19 cellular contexts compared by ENCODE assay signal in genomic region chr2:203869207-203869606, GRCh38. TPM values are rescaled to one million over a fixed set of nuclear protein-coding genes. Genes with fewer than 3 reads are reported as not detected.
DNase-seq lines count a peak whose midpoint lies in the region; ATAC-seq and TF ChIP-seq lines count a peak whose summit lies in the region.
"Had no signal": no experiment of that assay in that cellular context is flagged by ENCODE, and none has a peak within 500 bp of the region (broad histone marks: within the 10 kb centered on the region; RNA-seq: fewer than 3 reads in every experiment).

No MANE protein-coding gene starts in this region.

- POLR2A ChIA-PET in activated CD4-positive, alpha-beta memory T cell treated with anti-CD3 and anti-CD28 coated beads for 36 hours (lab: Charles Lee) = interaction anchor here (0.9 to 13.4 kb wide), 26 partner anchors 8 to 1600 kb away, joined by 3 to 212 read pairs (median 18); partner anchors contain the start of genes CD28 and ICOS

- peak overlapping the region; percentile 96 for H3K27ac Mint-ChIP-seq in stimulated activated naive CD8-positive, alpha-beta T cell treated with anti-CD3 and anti-CD28 coated beads, Interleukin-15, Interleukin-2, amounts not matched to agents 100 ng/mL and 50 ng/mL, for 24 hours
- peak overlapping the region; percentile 98 for H3K27ac Mint-ChIP-seq in activated CD4-positive, alpha-beta memory T cell treated with anti-CD3 and anti-CD28 coated beads for 36 hours

- WGBS in mammary epithelial cell (ENCODE audit: low coverage, missing lambda C conversion rate) = 80% methylated on average over 1 of the region's 1 CpG

- no peaks in the 10 kb centered on the region for H3K27me3 ChIP-seq in effector memory CD4-positive, alpha-beta T cell (replicated peaks; ENCODE audit: control insufficient read depth, insufficient read depth, low read length, poor library complexity, severe bottlenecking)
- H3K27me3 ChIP-seq in mammary epithelial cell (ENCODE audit: insufficient read depth, low read length) = peaks cover 2% of the 10 kb centered on the region
- H3K27me3 ChIP-seq: breast epithelium, upper lobe of left lung had no signal

- H3K27me3 Mint-ChIP-seq in stimulated activated naive CD8-positive, alpha-beta T cell treated with anti-CD3 and anti-CD28 coated beads, Interleukin-15, Interleukin-2, amounts not matched to agents 100 ng/mL and 50 ng/mL, for 24 hours = no peaks in the 10 kb centered on the region
- no peaks in the 10 kb centered on the region for H3K27me3 Mint-ChIP-seq in activated CD4-positive, alpha-beta memory T cell treated with anti-CD3 and anti-CD28 coated beads for 36 hours

- CTCF ChIA-PET in activated CD4-positive, alpha-beta memory T cell treated with anti-CD3 and anti-CD28 coated beads for 36 hours (lab: Charles Lee) = interaction anchor here (2.1 to 7.8 kb wide), 6 partner anchors 9 to 129 kb away, joined by 9 to 66 read pairs (median 23); no protein-coding TSS in a partner anchor
- CTCF ChIA-PET in mammary epithelial cell (lab: Charles Lee; ENCODE audit: low non-redundant PET) = no interaction called here

- no TSS peak for BruUV-seq in mammary epithelial cell (replicated peaks; lab: Mats Ljungman, UMichigan)

- H3K9ac ChIP-seq in mammary epithelial cell (ENCODE audit: insufficient read depth, low read length) = no peak overlapping the region

- no peaks in the 10 kb centered on the region for H3K79me2 ChIP-seq in mammary epithelial cell (ENCODE audit: insufficient read depth, low read length)

- peak overlapping the region; percentile 93 for H3K4me3 Mint-ChIP-seq in stimulated activated naive CD8-positive, alpha-beta T cell treated with anti-CD3 and anti-CD28 coated beads, Interleukin-15, Interleukin-2, amounts not matched to agents 100 ng/mL and 50 ng/mL, for 24 hours
- H3K4me3 Mint-ChIP-seq in activated CD4-positive, alpha-beta memory T cell treated with anti-CD3 and anti-CD28 coated beads for 36 hours = peak overlapping the region; percentile 92

- no peak for TF ChIP-seq CTCF in mammary epithelial cell (conservative IDR thresholded peaks at IDR 0.05 in 1 of 2, IDR thresholded peaks at IDR 0.05 in 1 of 2; ENCODE audit: extremely low read depth in 1 of 2, insufficient read depth in 1 of 2, low read depth in 1 of 2, low read length in 2 of 2)

- dilution Hi-C loops in mammary epithelial cell (cut with HindIII; ENCODE audit: low sequenced_read_pairs) = no loop called here

- H3K4me1 ChIP-seq in effector memory CD4-positive, alpha-beta T cell (ENCODE audit: control insufficient read depth, insufficient read depth, low read length, poor library complexity, severe bottlenecking) = peaks cover 22% of the 10 kb centered on the region
- peaks cover 8% of the 10 kb centered on the region for H3K4me1 ChIP-seq in mammary epithelial cell (ENCODE audit: insufficient read depth, low read length)
- H3K4me1 ChIP-seq: breast epithelium, upper lobe of left lung had no signal

- peaks cover 68% of the 10 kb centered on the region for H3K36me3 Mint-ChIP-seq in stimulated activated naive CD8-positive, alpha-beta T cell treated with anti-CD3 and anti-CD28 coated beads, Interleukin-15, Interleukin-2, amounts not matched to agents 100 ng/mL and 50 ng/mL, for 24 hours (ENCODE audit: low read depth)
- peaks cover 69% of the 10 kb centered on the region for H3K36me3 Mint-ChIP-seq in activated CD4-positive, alpha-beta memory T cell treated with anti-CD3 and anti-CD28 coated beads for 36 hours

- intact Hi-C loops in activated CD4-positive, alpha-beta memory T cell treated with anti-CD3 and anti-CD28 coated beads for 36 hours (cut with micrococcal nuclease) = loop anchor here (5.0 kb wide), 1 partner anchor 128 kb away; no protein-coding TSS in a partner anchor
- intact Hi-C loops in mammary epithelial cell (cut with micrococcal nuclease) = no loop called here

- H2AFZ ChIP-seq in mammary epithelial cell (ENCODE audit: low read depth, low read length) = no peak overlapping the region

- H3K4me2 ChIP-seq in mammary epithelial cell (ENCODE audit: insufficient read depth, low read depth, low read length) = no peak overlapping the region
- H3K4me2 ChIP-seq: smooth muscle cell had no signal

- H3K9me3 ChIP-seq in effector memory CD4-positive, alpha-beta T cell (ENCODE audit: control insufficient read depth, low read length) = no peaks in the 10 kb centered on the region
- no peaks in the 10 kb centered on the region for H3K9me3 ChIP-seq in mammary epithelial cell (replicated peaks; ENCODE audit: insufficient read depth, low read length)
- H3K9me3 ChIP-seq: breast epithelium, upper lobe of left lung had no signal

- in situ Hi-C loops in mammary epithelial cell (cut with MboI; ENCODE audit: low sequenced_read_pairs in 2 of 2) = no loop called here

- ATAC-seq in stimulated activated naive CD8-positive, alpha-beta T cell treated with anti-CD3 and anti-CD28 coated beads, Interleukin-15, Interleukin-2, amounts not matched to agents 100 U/mL and 50 U/mL, for 24 hours = no peak
- ATAC-seq in GM18858 (IDR thresholded peaks at IDR 0.05; ENCODE audit: unreplicated experiment) = no peak

- no peaks in the 10 kb centered on the region for H3K36me3 ChIP-seq in effector memory CD4-positive, alpha-beta T cell (ENCODE audit: control insufficient read depth, insufficient read depth, low read length)
- H3K36me3 ChIP-seq in mammary epithelial cell (ENCODE audit: insufficient read depth, low read length) = no peaks in the 10 kb centered on the region
- H3K36me3 ChIP-seq: breast epithelium, upper lobe of left lung had no signal

- peaks cover 91% of the 10 kb centered on the region for H3K4me1 Mint-ChIP-seq in stimulated activated naive CD8-positive, alpha-beta T cell treated with anti-CD3 and anti-CD28 coated beads, Interleukin-15, Interleukin-2, amounts not matched to agents 100 ng/mL and 50 ng/mL, for 24 hours (ENCODE audit: low read depth)
- peaks cover 70% of the 10 kb centered on the region for H3K4me1 Mint-ChIP-seq in activated CD4-positive, alpha-beta memory T cell treated with anti-CD3 and anti-CD28 coated beads for 36 hours (ENCODE audit: low read depth)

- H3K27ac ChIP-seq in effector memory CD4-positive, alpha-beta T cell (ENCODE audit: insufficient read depth, low read length, poor library complexity, severe bottlenecking) = peak overlapping the region; percentile 76
- H3K27ac ChIP-seq in mammary epithelial cell (ENCODE audit: insufficient read depth, low read depth, low read length) = no peak overlapping the region
- H3K27ac ChIP-seq: breast epithelium, SK-N-MC had no signal

- peak overlapping the region; percentile 58 for H3K4me3 ChIP-seq in effector memory CD4-positive, alpha-beta T cell (ENCODE audit: insufficient read depth, low read depth, low read length, poor library complexity, severe bottlenecking)
- H3K4me3 ChIP-seq in mammary epithelial cell (replicated peaks in 1 of 3; ENCODE audit: insufficient read depth in 1 of 3, low read depth in 2 of 3, low read length in 3 of 3) = no peak overlapping the region
- H3K4me3 ChIP-seq: breast epithelium, SK-N-MC, smooth muscle cell, upper lobe of left lung had no signal

- DNase-seq in stimulated activated naive CD8-positive, alpha-beta T cell treated with anti-CD3 and anti-CD28 coated beads, Interleukin-15, Interleukin-2, amounts not matched to agents 100 U/mL and 50 U/mL, for 24 hours = no peak
- DNase-seq in activated CD4-positive, alpha-beta memory T cell treated with anti-CD3 and anti-CD28 coated beads for 36 hours = no peak
- DNase-seq in effector memory CD4-positive, alpha-beta T cell = no peak
- no peak for DNase-seq in mammary epithelial cell
- no peak for DNase-seq in germinal center (ENCODE audit: low spot score)
- DNase-seq: NCI-H1694; NCI-H446 treated with DMSO at 0.1 percent for 48 hours; nucleus accumbens; stimulated activated CD4-positive, alpha-beta T cell treated with anti-CD3 and anti-CD28 coated beads, Interleukin-2, amount 100 ng/mL, for 48 hours; upper lobe of left lung had no signal

- H3K9me3 Mint-ChIP-seq in stimulated activated naive CD8-positive, alpha-beta T cell treated with anti-CD3 and anti-CD28 coated beads, Interleukin-15, Interleukin-2, amounts not matched to agents 100 ng/mL and 50 ng/mL, for 24 hours = peaks cover 16% of the 10 kb centered on the region
- H3K9me3 Mint-ChIP-seq in activated CD4-positive, alpha-beta memory T cell treated with anti-CD3 and anti-CD28 coated beads for 36 hours = peaks cover 4% of the 10 kb centered on the region

- no peaks in the 10 kb centered on the region for H4K20me1 ChIP-seq in mammary epithelial cell (ENCODE audit: insufficient read depth, low read length)

RNA-seq across cellular contexts. Expression of gene CTLA4, which starts 1.6 kb away (rescaled TPM):
- total RNA-seq in activated CD4-positive, alpha-beta memory T cell treated with anti-CD3 and anti-CD28 coated beads for 36 hours = 100 to 1,000 TPM; 245 to 254 TPM
- not detected for total RNA-seq in mammary epithelial cell
- not detected for polyA plus RNA-seq in mammary epithelial cell
- not detected for polyA minus RNA-seq in mammary epithelial cell
- total RNA-seq: Daoy, endothelial cell of umbilical vein, H4, RPMI7951, smooth muscle cell had no signal
- polyA plus RNA-seq: endothelial cell of umbilical vein, smooth muscle cell had no signal

Comparison
In these comparisons a context has a peak if more than half of its experiments do, and no peak if none do; other contexts are left out.
1. RNA of gene CTLA4, which starts 1.6 kb away (total RNA-seq): 245 to 254 TPM in activated CD4-positive, alpha-beta memory T cell treated with anti-CD3 and anti-CD28 coated beads for 36 hours; not detected in mammary epithelial cell; every median in the first group is over 100 times any median in the second.